ENCODE assay signal across 9 cellular contexts in the genomic region with DNA sequence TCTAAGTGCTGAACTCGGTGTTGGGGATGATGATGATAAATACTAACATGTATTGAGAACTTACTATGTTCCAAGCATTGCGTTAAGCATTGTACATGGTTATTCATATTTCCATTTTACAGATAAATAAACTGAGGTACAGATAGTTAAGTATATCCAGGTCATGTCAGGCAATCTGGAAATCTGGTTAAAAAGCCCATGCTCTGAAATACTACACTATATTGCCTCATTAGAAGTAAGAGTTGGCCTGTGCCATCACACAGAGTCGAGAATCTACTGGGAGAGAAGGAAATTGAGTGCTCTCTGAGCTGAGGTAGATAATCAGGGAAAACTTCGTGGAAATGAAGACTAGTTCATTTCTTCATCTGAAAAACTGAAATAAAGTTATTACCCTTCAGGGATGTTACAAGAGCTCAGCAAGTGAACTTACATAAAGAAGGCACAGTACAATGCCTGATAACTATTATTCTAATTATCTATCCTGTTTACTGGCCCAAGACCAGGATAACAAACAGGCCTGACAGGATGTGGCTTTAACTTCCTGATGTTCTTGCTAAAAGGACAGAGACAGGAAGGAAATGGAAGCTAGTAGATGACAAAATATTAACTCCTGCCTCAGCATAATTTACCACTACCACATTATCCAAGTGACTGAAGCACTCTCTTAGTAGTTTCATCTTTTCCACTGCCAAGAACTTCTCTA.
DNase-seq lines count a peak whose midpoint lies in the region; ATAC-seq and TF ChIP-seq lines count a peak whose summit lies in the region.
"Had no signal": no experiment of that assay in that cellular context is flagged by ENCODE, and none has a peak within 500 bp of the region (broad histone marks: within the 10 kb centered on the region; RNA-seq: fewer than 3 reads in every experiment).

No MANE protein-coding gene starts in this region.

- intact Hi-C loops in esophagus squamous epithelium (cut with DNase I) = no loop called here

- 79 to 81% methylated on average over 4 of the region's 4 CpGs for WGBS in esophagus squamous epithelium, 2 donors

- ATAC-seq in GM21447 (IDR thresholded peaks at IDR 0.05; ENCODE audit: unreplicated experiment) (peak; percentile 49), HG03432 (IDR thresholded peaks at IDR 0.05; ENCODE audit: unreplicated experiment) (no peak)
- ATAC-seq: foreskin keratinocyte had no signal

- H3K4me1 ChIP-seq in esophagus squamous epithelium (peaks cover 0 to 19% (median 0%) of the 10 kb centered on the region in 3 donors), skeletal muscle tissue (ENCODE audit: control insufficient read depth in 3 of 3, insufficient read depth in 3 of 3, low read length in 3 of 3) (no peaks in the 10 kb centered on the region)

- no peak overlapping the region for H3K4me3 ChIP-seq in esophagus squamous epithelium
- no peak overlapping the region for H3K4me3 ChIP-seq in skeletal muscle tissue (ENCODE audit: low read length in 3 of 3)

- peak; percentile 27 for DNase-seq in RPMI7951 (ENCODE audit: low read depth)
- DNase-seq in esophagus squamous epithelium (lab: John Stamatoyannopoulos, UW) = no peak
- no peak for DNase-seq in HEK293T (ENCODE audit: extremely low spot score)
- no peak for DNase-seq in mesenteric fat pad (ENCODE audit: low spot score)
- DNase-seq: foreskin keratinocyte; stimulated activated CD4-positive, alpha-beta T cell treated with anti-CD3 and anti-CD28 coated beads, Interleukin-1b, Interleukin-23, amount 100 ng/mL, for 48 hours had no signal

- POLR2A ChIA-PET in HEK293T (lab: Yijun Ruan, JAX) = no interaction called here

- no peaks in the 10 kb centered on the region for H3K9me3 ChIP-seq in esophagus squamous epithelium
- no peaks in the 10 kb centered on the region for H3K9me3 ChIP-seq in skeletal muscle tissue (ENCODE audit: control insufficient read depth in 3 of 3, low read length in 3 of 3)

- CTCF ChIA-PET in HEK293T (lab: Yijun Ruan, JAX) = no interaction called here

- H3K27me3 ChIP-seq in esophagus squamous epithelium = no peaks in the 10 kb centered on the region
- H3K27me3 ChIP-seq in skeletal muscle tissue (ENCODE audit: control insufficient read depth in 3 of 3, insufficient read depth in 3 of 3, low read length in 3 of 3) = no peaks in the 10 kb centered on the region
- H3K27me3 ChIP-seq: foreskin keratinocyte had no signal

- TF ChIP-seq POLR2A in esophagus squamous epithelium (IDR thresholded peaks at IDR 0.05) = no peak

- TF ChIP-seq CTCF in esophagus squamous epithelium (IDR thresholded peaks at IDR 0.05) = no peak

- H3K36me3 ChIP-seq in esophagus squamous epithelium (peaks cover 0 to 69% (median 0%) of the 10 kb centered on the region in 3 donors), skeletal muscle tissue (ENCODE audit: control insufficient read depth in 3 of 3, insufficient read depth in 3 of 3, low read length in 3 of 3) (peaks cover 2 to 36% (median 15%) of the 10 kb centered on the region in 3 donors)

- peak overlapping the region in 3 of 4 donors; percentile 1 to 51 (median 34) for H3K27ac ChIP-seq in esophagus squamous epithelium
- peak overlapping the region; percentile 15 for H3K27ac ChIP-seq in skeletal muscle tissue (ENCODE audit: low read depth, low read length)
- H3K27ac ChIP-seq: foreskin keratinocyte had no signal

- no peak overlapping the region for H3K9ac ChIP-seq in skeletal muscle tissue (ENCODE audit: low read depth in 1 of 3, low read length in 3 of 3)

TF ChIP-seq in HEK293T, 16 proteins besides CTCF, POLR2A, EP300 and RAD21:
- TF ChIP-seq TARDBP (IDR thresholded peaks at IDR 0.05) (no peak), HDGF (IDR thresholded peaks at IDR 0.05; ENCODE audit: borderline replicate concordance) (no peak), NFRKB (IDR thresholded peaks at IDR 0.05) (no peak), FOXK2 (IDR thresholded peaks at IDR 0.05) (no peak), LEF1 (IDR thresholded peaks at IDR 0.05; ENCODE audit: borderline replicate concordance) (no peak), FOXM1 (IDR thresholded peaks at IDR 0.05; ENCODE audit: borderline replicate concordance) (no peak), BHLHE40 (IDR thresholded peaks at IDR 0.05; ENCODE audit: borderline replicate concordance) (no peak), ELF4 (IDR thresholded peaks at IDR 0.05) (no peak)
- TF ChIP-seq, protein P1, sequence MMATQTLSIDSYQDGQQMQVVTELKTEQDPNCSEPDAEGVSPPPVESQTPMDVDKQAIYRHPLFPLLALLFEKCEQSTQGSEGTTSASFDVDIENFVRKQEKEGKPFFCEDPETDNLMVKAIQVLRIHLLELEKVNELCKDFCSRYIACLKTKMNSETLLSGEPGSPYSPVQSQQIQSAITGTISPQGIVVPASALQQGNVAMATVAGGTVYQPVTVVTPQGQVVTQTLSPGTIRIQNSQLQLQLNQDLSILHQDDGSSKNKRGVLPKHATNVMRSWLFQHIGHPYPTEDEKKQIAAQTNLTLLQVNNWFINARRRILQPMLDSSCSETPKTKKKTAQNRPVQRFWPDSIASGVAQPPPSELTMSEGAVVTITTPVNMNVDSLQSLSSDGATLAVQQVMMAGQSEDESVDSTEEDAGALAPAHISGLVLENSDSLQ (IDR thresholded peaks at IDR 0.05) = no peak
TF ChIP-seq in HEK293T: peak in this region for 0.
